17 cellular contexts compared by ENCODE assay signal in genomic region chr12:132495629-132496207, GRCh38.
"Had no signal": no experiment of that assay in that cellular context is flagged by ENCODE, and none has a peak within 500 bp of the region (broad histone marks: within the 10 kb centered on the region; RNA-seq: fewer than 3 reads in every experiment).

No MANE protein-coding gene starts in this region.

- DNase-seq: activated CD4-positive, alpha-beta T cell treated with anti-CD3 and anti-CD28 coated beads, Interleukin-2, amount 10 ng/mL, durations not matched to agents 7 days and 5 days; activated CD4-positive, CD25-positive, alpha-beta regulatory T cell; activated CD8-positive, alpha-beta memory T cell treated with anti-CD3 and anti-CD28 coated beads for 24 hours; amniotic stem cell; brain microvascular endothelial cell; dorsolateral prefrontal cortex; left colon; mammary epithelial cell; mucosa of descending colon; natural killer cell; tibial artery had no signal

- H3K36me3 ChIP-seq: brain microvascular endothelial cell had no signal

- H3K27me3 ChIP-seq: brain microvascular endothelial cell, dorsolateral prefrontal cortex, tibial artery had no signal

- H3K4me3 Mint-ChIP-seq: activated CD4-positive, alpha-beta T cell treated with anti-CD3 and anti-CD28 coated beads, Interleukin-2, amount 10 ng/mL, durations not matched to agents 7 days and 5 days; activated naive CD4-positive, alpha-beta T cell treated with anti-CD3 and anti-CD28 coated beads, Interleukin-2, amount 50 U/mL, for 24 hours; natural killer cell; T-helper 1 cell treated with Interleukin-12 subunit alpha and Interleukin-12 subunit beta and Interleukin-4 antibody, amounts not matched to agents 30 μg/mL and 1 μg/mL, for 36 hours had no signal

- H3K36me3 Mint-ChIP-seq: activated naive CD4-positive, alpha-beta T cell treated with anti-CD3 and anti-CD28 coated beads, Interleukin-2, amount 50 U/mL, for 24 hours; natural killer cell had no signal

- FAIRE-seq: endometrium, TTC549 had no signal

- H3K9me3 ChIP-seq: mucosa of descending colon, tibial artery had no signal

- H3K27ac Mint-ChIP-seq: activated naive CD4-positive, alpha-beta T cell treated with anti-CD3 and anti-CD28 coated beads, Interleukin-2, amount 50 U/mL, for 24 hours; natural killer cell; T-helper 1 cell treated with Interleukin-12 subunit alpha and Interleukin-12 subunit beta and Interleukin-4 antibody, amounts not matched to agents 30 μg/mL and 1 μg/mL, for 36 hours had no signal

- H3K27me3 Mint-ChIP-seq: activated CD4-positive, alpha-beta T cell treated with anti-CD3 and anti-CD28 coated beads, Interleukin-2, amount 10 ng/mL, durations not matched to agents 7 days and 5 days; activated naive CD4-positive, alpha-beta T cell treated with anti-CD3 and anti-CD28 coated beads, Interleukin-2, amount 50 U/mL, for 24 hours had no signal

- ATAC-seq: esophagus mucosa, left colon, mucosa of descending colon, natural killer cell, SK-N-SH treated with all-trans-retinoic acid at 6 μM for 48 hours had no signal

- H3K4me3 ChIP-seq: mucosa of descending colon had no signal

- H3K9me3 Mint-ChIP-seq: activated CD4-positive, alpha-beta T cell treated with anti-CD3 and anti-CD28 coated beads, Interleukin-2, amount 10 ng/mL, durations not matched to agents 7 days and 5 days; activated naive CD4-positive, alpha-beta T cell treated with anti-CD3 and anti-CD28 coated beads, Interleukin-2, amount 50 U/mL, for 24 hours; natural killer cell; T-helper 1 cell treated with Interleukin-12 subunit alpha and Interleukin-12 subunit beta and Interleukin-4 antibody, amounts not matched to agents 30 μg/mL and 1 μg/mL, for 36 hours had no signal

- H3K27ac ChIP-seq: brain microvascular endothelial cell, tibial artery had no signal
